1 cellular context compared by ENCODE assay signal in genomic region chr10:7457478-7458316, GRCh38.
TF ChIP-seq lines count a peak whose summit lies in the region.

No MANE protein-coding gene starts in this region.

TF ChIP-seq in GM12878, 131 proteins besides CTCF, POLR2A, EP300 and RAD21 (continued from another document):
- no peak for TF ChIP-seq CUX1 (IDR thresholded peaks at IDR 0.05; ENCODE audit: insufficient replicate concordance, low read depth, low read length)
- TF ChIP-seq BRCA1 (IDR thresholded peaks at IDR 0.05; ENCODE audit: low read depth, low read length): no peak
